In the genomic region with DNA sequence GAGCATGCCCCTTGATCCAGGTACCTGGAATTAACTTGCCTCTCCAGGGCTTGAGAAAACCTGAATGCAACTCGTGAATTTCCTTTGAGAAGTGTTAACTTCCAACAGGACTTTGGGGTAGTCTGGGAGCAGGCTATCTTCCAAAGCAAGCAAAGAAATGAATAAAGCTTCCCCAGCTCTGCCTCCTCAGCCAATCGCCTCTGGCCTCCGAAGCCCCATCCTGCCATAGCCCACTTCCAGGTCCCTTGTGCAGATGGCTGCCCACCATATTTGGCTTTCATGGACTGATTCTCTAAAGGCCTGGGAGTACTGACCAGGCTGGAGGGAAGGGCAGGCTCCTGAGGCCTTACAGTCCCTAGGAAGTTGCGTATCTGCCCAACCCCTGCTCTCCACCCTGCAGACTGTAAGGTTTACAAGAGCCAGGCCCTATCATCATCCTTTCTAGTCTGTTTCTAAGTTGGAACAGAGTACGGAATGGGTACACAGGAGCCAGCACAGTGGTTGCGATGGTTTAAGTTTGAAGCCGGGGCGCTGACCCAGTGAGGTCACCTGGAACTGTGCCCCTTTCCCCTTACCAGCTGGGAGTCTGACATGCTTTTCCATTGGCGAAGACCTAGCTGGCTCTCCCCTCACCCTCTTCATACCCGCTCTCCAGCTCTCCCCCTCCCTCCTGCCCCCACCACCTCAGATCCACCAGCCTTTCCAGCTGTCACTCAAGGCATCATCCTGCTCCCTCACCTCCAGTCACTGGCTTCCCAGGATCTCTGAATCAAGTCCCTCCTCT, we compare ENCODE assay signal across 11 cellular contexts. TPM values are rescaled to one million over a fixed set of nuclear protein-coding genes. Genes with fewer than 3 reads are reported as not detected.
DNase-seq lines count a peak whose midpoint lies in the region; TF ChIP-seq lines count a peak whose summit lies in the region.
"Had no signal": no experiment of that assay in that cellular context is flagged by ENCODE, and none has a peak within 500 bp of the region (broad histone marks: within the 10 kb centered on the region; RNA-seq: fewer than 3 reads in every experiment).

No MANE protein-coding gene starts in this region.

- H3F3A ChIP-seq in neural cell (ENCODE audit: insufficient read depth, low read length, poor library complexity, severe bottlenecking): no peaks in the 10 kb centered on the region

- H3K9ac ChIP-seq in neural cell (ENCODE audit: low read length): peak overlapping the region; percentile 87

- TF ChIP-seq CTCF in AG10803 (conservative IDR thresholded peaks at IDR 0.05; ENCODE audit: low read length) (no peak), LNCaP clone FGC (IDR thresholded peaks at IDR 0.05; ENCODE audit: control insufficient read depth, extremely low read depth, insufficient read depth) (no peak), coronary artery (IDR thresholded peaks at IDR 0.05) (no peak), neural cell (IDR thresholded peaks at IDR 0.05; ENCODE audit: poor library complexity, severe bottlenecking) (no peak)

- H3K4me3 ChIP-seq in AG10803 (ENCODE audit: low read length): peak overlapping the region; percentile 97
- H3K4me3 ChIP-seq in LNCaP clone FGC (ENCODE audit: low read depth, low read length): peak overlapping the region; percentile 91
- H3K4me3 ChIP-seq in coronary artery: peak overlapping the region; percentile 94
- H3K4me3 ChIP-seq in neural cell (ENCODE audit: low read length): peak overlapping the region; percentile 99

- no peak for DNase-seq in AG10803 (ENCODE audit: low read depth)
- DNase-seq in LNCaP clone FGC (ENCODE audit: low read depth): no peak
- no peak for DNase-seq in coronary artery (ENCODE audit: low spot score)
- DNase-seq in MV-4-11 (lab: John Stamatoyannopoulos, UW): no peak
- DNase-seq in NOMO-1 treated with DMSO at 0.1 percent for 48 hours (lab: John Stamatoyannopoulos, UW; ENCODE audit: unreplicated experiment): no peak
- DNase-seq in NCI-H2196 treated with DMSO at 0.1 percent for 48 hours (lab: John Stamatoyannopoulos, UW; ENCODE audit: unreplicated experiment): no peak
- no peak for DNase-seq in iPS-NIHi7 (ENCODE audit: extremely low spot score)
- DNase-seq: activated CD8-positive, alpha-beta memory T cell treated with anti-CD3 and anti-CD28 coated beads, Interleukin-2, amount 50 U/mL, for 4 hours; NCI-H2081; stimulated activated CD4-positive, alpha-beta T cell treated with anti-CD3 and anti-CD28 coated beads, Interleukin-4, amount 100 ng/mL, for 4 hours had no signal

- H3K9me3 ChIP-seq in neural cell (ENCODE audit: low read length): no peaks in the 10 kb centered on the region

- H3K36me3 ChIP-seq in neural cell (ENCODE audit: insufficient read depth, low read length): no peaks in the 10 kb centered on the region

- H2AFZ ChIP-seq in neural cell (ENCODE audit: low read depth, low read length): peak overlapping the region; percentile 96

- TF ChIP-seq RAD21 in neural cell (conservative IDR thresholded peaks at IDR 0.05): no peak

- H3K27ac ChIP-seq in coronary artery (peak overlapping the region in 1 of 2 donors; percentile 97), neural cell (ENCODE audit: low read length) (peak overlapping the region; percentile 72)

- peak overlapping the region; percentile 72 for H3K4me2 ChIP-seq in neural cell (ENCODE audit: low read length)

- H3K27me3 ChIP-seq in neural cell (ENCODE audit: insufficient read depth, low read depth, low read length): no peaks in the 10 kb centered on the region

- no peaks in the 10 kb centered on the region for H3K9me2 ChIP-seq in neural cell (ENCODE audit: insufficient read depth, low read length)

- H3K79me2 ChIP-seq in neural cell (replicated peaks; ENCODE audit: insufficient read depth, low read length): peaks cover 22% of the 10 kb centered on the region

- no peaks in the 10 kb centered on the region for H4K20me1 ChIP-seq in neural cell (ENCODE audit: insufficient read depth)

- no peak for TF ChIP-seq EP300 in neural cell (conservative IDR thresholded peaks at IDR 0.05; ENCODE audit: poor library complexity, severe bottlenecking)

TF ChIP-seq in neural cell, 6 proteins besides CTCF, POLR2A, EP300 and RAD21:
- TF ChIP-seq EZH2 (IDR thresholded peaks at IDR 0.05; ENCODE audit: borderline replicate concordance, insufficient read depth, low read length, poor library complexity, severe bottlenecking) (no peak), SMC3 (conservative IDR thresholded peaks at IDR 0.05; ENCODE audit: poor library complexity) (no peak), MXI1 (conservative IDR thresholded peaks at IDR 0.05; ENCODE audit: poor library complexity, severe bottlenecking) (no peak), TAF1 (IDR thresholded peaks at IDR 0.05; ENCODE audit: low read depth) (no peak), POLR2AphosphoS5 (IDR thresholded peaks at IDR 0.05) (no peak)
- TF ChIP-seq, protein P1, sequence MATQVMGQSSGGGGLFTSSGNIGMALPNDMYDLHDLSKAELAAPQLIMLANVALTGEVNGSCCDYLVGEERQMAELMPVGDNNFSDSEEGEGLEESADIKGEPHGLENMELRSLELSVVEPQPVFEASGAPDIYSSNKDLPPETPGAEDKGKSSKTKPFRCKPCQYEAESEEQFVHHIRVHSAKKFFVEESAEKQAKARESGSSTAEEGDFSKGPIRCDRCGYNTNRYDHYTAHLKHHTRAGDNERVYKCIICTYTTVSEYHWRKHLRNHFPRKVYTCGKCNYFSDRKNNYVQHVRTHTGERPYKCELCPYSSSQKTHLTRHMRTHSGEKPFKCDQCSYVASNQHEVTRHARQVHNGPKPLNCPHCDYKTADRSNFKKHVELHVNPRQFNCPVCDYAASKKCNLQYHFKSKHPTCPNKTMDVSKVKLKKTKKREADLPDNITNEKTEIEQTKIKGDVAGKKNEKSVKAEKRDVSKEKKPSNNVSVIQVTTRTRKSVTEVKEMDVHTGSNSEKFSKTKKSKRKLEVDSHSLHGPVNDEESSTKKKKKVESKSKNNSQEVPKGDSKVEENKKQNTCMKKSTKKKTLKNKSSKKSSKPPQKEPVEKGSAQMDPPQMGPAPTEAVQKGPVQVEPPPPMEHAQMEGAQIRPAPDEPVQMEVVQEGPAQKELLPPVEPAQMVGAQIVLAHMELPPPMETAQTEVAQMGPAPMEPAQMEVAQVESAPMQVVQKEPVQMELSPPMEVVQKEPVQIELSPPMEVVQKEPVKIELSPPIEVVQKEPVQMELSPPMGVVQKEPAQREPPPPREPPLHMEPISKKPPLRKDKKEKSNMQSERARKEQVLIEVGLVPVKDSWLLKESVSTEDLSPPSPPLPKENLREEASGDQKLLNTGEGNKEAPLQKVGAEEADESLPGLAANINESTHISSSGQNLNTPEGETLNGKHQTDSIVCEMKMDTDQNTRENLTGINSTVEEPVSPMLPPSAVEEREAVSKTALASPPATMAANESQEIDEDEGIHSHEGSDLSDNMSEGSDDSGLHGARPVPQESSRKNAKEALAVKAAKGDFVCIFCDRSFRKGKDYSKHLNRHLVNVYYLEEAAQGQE (IDR thresholded peaks at IDR 0.05; ENCODE audit: borderline replicate concordance): no peak

RNA-seq across cellular contexts. Expression of a gene that starts 1.1 kb away (rescaled TPM):
- polyA plus RNA-seq in neural cell: 4.7 and 10.9 TPM in 2 replicates
- polyA minus RNA-seq in neural cell: 12.9 and 14.8 TPM in 2 replicates

RNA-seq across cellular contexts. Expression of a gene that starts 1.3 kb away (rescaled TPM):
- polyA plus RNA-seq in neural cell: 49.5 and 59.4 TPM in 2 replicates
- polyA minus RNA-seq in neural cell: 37.3 and 39.2 TPM in 2 replicates
